Comparison of ENCODE assay signal across 1 cellular context in genomic region chr1:7117599-7118281, GRCh38.
TF ChIP-seq lines count a peak whose summit lies in the region.

No MANE protein-coding gene starts in this region.

TF ChIP-seq in HEK293, 187 proteins besides CTCF, POLR2A, EP300 and RAD21 (continued from another document):
- TF ChIP-seq ZNF692 (tag by site-specific recombination; IDR thresholded peaks at IDR 0.05), result peak; percentile 97
- no peak for TF ChIP-seq KLF17 (tag by site-specific recombination; IDR thresholded peaks at IDR 0.05)
- peak; percentile 82 for TF ChIP-seq ZNF335 (tag by site-specific recombination; conservative IDR thresholded peaks at IDR 0.05)
- peak; percentile 53; the same call in 1 of the 2 replicates for TF ChIP-seq SCRT2 (tag by site-specific recombination; IDR thresholded peaks at IDR 0.05)
- TF ChIP-seq PBX3 (CRISPR knock-in tag; IDR thresholded peaks at IDR 0.05), result no peak
- no peak for TF ChIP-seq ZNF776 (tag by site-specific recombination; IDR thresholded peaks at IDR 0.05; ENCODE audit: borderline replicate concordance)
- TF ChIP-seq ZNF571 (tag by site-specific recombination; IDR thresholded peaks at IDR 0.05), result no peak
- TF ChIP-seq ZNF394 (tag by site-specific recombination; IDR thresholded peaks at IDR 0.05; ENCODE audit: borderline replicate concordance), result peak; percentile 55
- peak; percentile 74 for TF ChIP-seq PRDM10 (tag by site-specific recombination; IDR thresholded peaks at IDR 0.05)
- 0 out of 2 replicates have a peak, but pooled peaks have one; percentile 20 for TF ChIP-seq ZNF629 (tag by site-specific recombination; IDR thresholded peaks at IDR 0.05)
- 0 out of 2 replicates have a peak, but pooled peaks have one; percentile 14 for TF ChIP-seq KLF10 (tag by site-specific recombination; IDR thresholded peaks at IDR 0.05)
- TF ChIP-seq ZBTB17 (tag by site-specific recombination; IDR thresholded peaks at IDR 0.05), result peak; percentile 57
- TF ChIP-seq ZFHX2 (tag by site-specific recombination; conservative IDR thresholded peaks at IDR 0.05), result peak; percentile 65; the same call in 1 of the 2 replicates
- no peak for TF ChIP-seq HOXA7 (CRISPR knock-in tag; IDR thresholded peaks at IDR 0.05; ENCODE audit: borderline replicate concordance)
- 0 out of 2 replicates have a peak, but pooled peaks have one; percentile 23 for TF ChIP-seq KLF1 (tag by site-specific recombination; IDR thresholded peaks at IDR 0.05)
- TF ChIP-seq ZBTB48 (tag by site-specific recombination; IDR thresholded peaks at IDR 0.05), result peak; percentile 100
- no peak for TF ChIP-seq INSM2 (tag by site-specific recombination; IDR thresholded peaks at IDR 0.05)
- no peak for TF ChIP-seq ZNF704 (tag by site-specific recombination; IDR thresholded peaks at IDR 0.05)
- TF ChIP-seq FEZF1 (tag by site-specific recombination; IDR thresholded peaks at IDR 0.05), result 0 out of 2 replicates have a peak, but pooled peaks have one; percentile 24
- no peak for TF ChIP-seq ZNF114 (tag by site-specific recombination; IDR thresholded peaks at IDR 0.05)
